24 cellular contexts compared by ENCODE assay signal in genomic region chr22:47093720-47094119, GRCh38.
DNase-seq lines count a peak whose midpoint lies in the region; ATAC-seq, FAIRE-seq and TF ChIP-seq lines count a peak whose summit lies in the region.
"Had no signal": no experiment of that assay in that cellular context is flagged by ENCODE, and none has a peak within 500 bp of the region (broad histone marks: within the 10 kb centered on the region; RNA-seq: fewer than 3 reads in every experiment).

No MANE protein-coding gene starts in this region.

- ATAC-seq in HepG2, result no peak
- ATAC-seq in right lobe of liver, result no peak
- no peak for ATAC-seq in stimulated activated effector memory CD8-positive, alpha-beta T cell treated with anti-CD3 and anti-CD28 coated beads, Interleukin-12 subunit alpha, Interleukin-12 subunit beta, amount 100 ng/mL, for 72 hours
- no peak for ATAC-seq in GM21825 (IDR thresholded peaks at IDR 0.05; ENCODE audit: unreplicated experiment)
- ATAC-seq: A549 had no signal

- POLR2A ChIA-PET in HepG2 (lab: Yijun Ruan, JAX), result no interaction called here
- POLR2A ChIA-PET in activated CD4-positive, alpha-beta memory T cell treated with anti-CD3 and anti-CD28 coated beads for 36 hours (lab: Charles Lee), result no interaction called here

- H4K20me1 ChIP-seq in HepG2 (ENCODE audit: insufficient read depth, low read length) (no peaks in the 10 kb centered on the region), astrocyte (ENCODE audit: insufficient read depth, low read length) (peaks cover 11% of the 10 kb centered on the region)

- no peak overlapping the region for H3K4me3 Mint-ChIP-seq in astrocyte (ENCODE audit: unreplicated experiment)
- H3K4me3 Mint-ChIP-seq in stimulated activated effector memory CD8-positive, alpha-beta T cell treated with anti-CD3 and anti-CD28 coated beads, Interleukin-12 subunit alpha, Interleukin-12 subunit beta, amount 100 ng/mL, for 72 hours, result no peak overlapping the region
- no peak overlapping the region for H3K4me3 Mint-ChIP-seq in activated CD4-positive, alpha-beta memory T cell treated with anti-CD3 and anti-CD28 coated beads for 36 hours
- no peak overlapping the region for H3K4me3 Mint-ChIP-seq in activated T-helper 2 cell treated with anti-CD3 and anti-CD28 coated beads, Interferon-gamma antibody, Interleukin-2, Interleukin-4, amounts not matched to agents 10 μg/mL and 5 μg/mL and 100 μg/mL, durations not matched to agents 14 hours and 24 hours and 36 hours (ENCODE audit: low read depth)
- H3K4me3 Mint-ChIP-seq: CD14-positive monocyte; CD4-positive, alpha-beta T cell; CD8-positive, alpha-beta memory T cell had no signal

- H3K9me3 Mint-ChIP-seq in astrocyte (ENCODE audit: unreplicated experiment), result peaks cover 19% of the 10 kb centered on the region
- no peaks in the 10 kb centered on the region for H3K9me3 Mint-ChIP-seq in stimulated activated effector memory CD8-positive, alpha-beta T cell treated with anti-CD3 and anti-CD28 coated beads, Interleukin-12 subunit alpha, Interleukin-12 subunit beta, amount 100 ng/mL, for 72 hours
- H3K9me3 Mint-ChIP-seq in activated CD4-positive, alpha-beta memory T cell treated with anti-CD3 and anti-CD28 coated beads for 36 hours, result peaks cover 26% of the 10 kb centered on the region
- H3K9me3 Mint-ChIP-seq in activated T-helper 2 cell treated with anti-CD3 and anti-CD28 coated beads, Interferon-gamma antibody, Interleukin-2, Interleukin-4, amounts not matched to agents 10 μg/mL and 5 μg/mL and 100 μg/mL, durations not matched to agents 14 hours and 24 hours and 36 hours, result peaks cover 24% of the 10 kb centered on the region
- H3K9me3 Mint-ChIP-seq: CD4-positive, alpha-beta T cell had no signal

- TF ChIP-seq CTCF in HepG2 (CRISPR knock-in tag; IDR thresholded peaks at IDR 0.05), result no peak
- no peak for TF ChIP-seq CTCF in right lobe of liver (IDR thresholded peaks at IDR 0.05)
- no peak for TF ChIP-seq CTCF in astrocyte (IDR thresholded peaks at IDR 0.05; ENCODE audit: insufficient read depth, low read depth, low read length)

- TF ChIP-seq RAD21 in HepG2 (CRISPR knock-in tag; IDR thresholded peaks at IDR 0.05), result no peak

- H3K36me3 Mint-ChIP-seq in astrocyte (ENCODE audit: low read depth, unreplicated experiment), result peaks cover 11% of the 10 kb centered on the region
- peaks cover 24% of the 10 kb centered on the region for H3K36me3 Mint-ChIP-seq in stimulated activated effector memory CD8-positive, alpha-beta T cell treated with anti-CD3 and anti-CD28 coated beads, Interleukin-12 subunit alpha, Interleukin-12 subunit beta, amount 100 ng/mL, for 72 hours
- peaks cover 21% of the 10 kb centered on the region for H3K36me3 Mint-ChIP-seq in activated CD4-positive, alpha-beta memory T cell treated with anti-CD3 and anti-CD28 coated beads for 36 hours
- peaks cover 18% of the 10 kb centered on the region for H3K36me3 Mint-ChIP-seq in activated T-helper 2 cell treated with anti-CD3 and anti-CD28 coated beads, Interferon-gamma antibody, Interleukin-2, Interleukin-4, amounts not matched to agents 10 μg/mL and 5 μg/mL and 100 μg/mL, durations not matched to agents 14 hours and 24 hours and 36 hours (ENCODE audit: low read depth)

- no peak for FAIRE-seq in HepG2 (lab: Jason Lieb, UNC)
- no peak for FAIRE-seq in astrocyte (lab: Jason Lieb, UNC)
- FAIRE-seq: A549, D721Med, GM12891, H54 had no signal

- WGBS in HepG2 (ENCODE audit: low lambda C conversion rate), result 97% methylated on average over 4 of the region's 4 CpGs
- 95% methylated on average over 4 of the region's 4 CpGs for WGBS in right lobe of liver (ENCODE audit: insufficient coverage, low coverage, low lambda C conversion rate, missing lambda C conversion rate)

- CTCF ChIA-PET in HepG2 (lab: Yijun Ruan, JAX; ENCODE audit: low intra/inter-chr PET ratio, low total read pairs), result no interaction called here
- CTCF ChIA-PET in activated CD4-positive, alpha-beta memory T cell treated with anti-CD3 and anti-CD28 coated beads for 36 hours (lab: Charles Lee), result no interaction called here

- H3K9me3 ChIP-seq in HepG2 (ENCODE audit: low read length), result peaks cover 21% of the 10 kb centered on the region
- no peaks in the 10 kb centered on the region for H3K9me3 ChIP-seq in right lobe of liver
- peaks cover 4% of the 10 kb centered on the region for H3K9me3 ChIP-seq in astrocyte (ENCODE audit: insufficient read depth, low read depth, low read length)
- H3K9me3 ChIP-seq: A549 had no signal

- in situ Hi-C loops in HepG2 (cut with HindIII; ENCODE audit: extremely low pct_ligation_motif_present, low pct_unique_long_range_greater_than_20kb), result no loop called here

- BruUV-seq in HepG2 (replicated peaks; lab: Mats Ljungman, UMichigan), result no TSS peak

- H3K4me3 ChIP-seq in HepG2 (replicated peaks in 1 of 3; ENCODE audit: insufficient read depth in 1 of 3, low read depth in 2 of 3, low read length in 3 of 3) (no peak overlapping the region), right lobe of liver (no peak overlapping the region), astrocyte (ENCODE audit: insufficient read depth, low read depth, low read length) (no peak overlapping the region)
- H3K4me3 ChIP-seq: A549; BLaER1 treated with 17β-estradiol and CSF1 and Interleukin-3, amounts not matched to agents 10 nM and 100 nM; HAP-1 had no signal

- H3K79me2 ChIP-seq in HepG2 (ENCODE audit: insufficient read depth, low read length) (no peaks in the 10 kb centered on the region), astrocyte (ENCODE audit: insufficient read depth, low read length) (peaks cover 4% of the 10 kb centered on the region)

- H3K4me1 Mint-ChIP-seq in astrocyte (ENCODE audit: low read depth, unreplicated experiment), result peaks cover 39% of the 10 kb centered on the region
- peaks cover 75% of the 10 kb centered on the region for H3K4me1 Mint-ChIP-seq in stimulated activated effector memory CD8-positive, alpha-beta T cell treated with anti-CD3 and anti-CD28 coated beads, Interleukin-12 subunit alpha, Interleukin-12 subunit beta, amount 100 ng/mL, for 72 hours
- peaks cover 49% of the 10 kb centered on the region for H3K4me1 Mint-ChIP-seq in activated CD4-positive, alpha-beta memory T cell treated with anti-CD3 and anti-CD28 coated beads for 36 hours (ENCODE audit: low read depth)
- H3K4me1 Mint-ChIP-seq in activated T-helper 2 cell treated with anti-CD3 and anti-CD28 coated beads, Interferon-gamma antibody, Interleukin-2, Interleukin-4, amounts not matched to agents 10 μg/mL and 5 μg/mL and 100 μg/mL, durations not matched to agents 14 hours and 24 hours and 36 hours (ENCODE audit: low read depth), result peaks cover 13% of the 10 kb centered on the region

- intact Hi-C loops in HepG2 (cut with micrococcal nuclease; ENCODE audit: unreplicated experiment), result no loop called here
- intact Hi-C loops in right lobe of liver (cut with DNase I), result no loop called here
- intact Hi-C loops in activated CD4-positive, alpha-beta memory T cell treated with anti-CD3 and anti-CD28 coated beads for 36 hours (cut with micrococcal nuclease), result loop anchor here (10.0 kb wide), 1 partner anchor 89 kb away; no protein-coding TSS in a partner anchor
- intact Hi-C loops in activated T-helper 2 cell treated with anti-CD3 and anti-CD28 coated beads, Interferon-gamma antibody, Interleukin-2, Interleukin-4, amounts not matched to agents 10 μg/mL and 5 μg/mL and 100 μg/mL, durations not matched to agents 14 hours and 24 hours and 36 hours (cut with micrococcal nuclease), result no loop called here

- H3K27ac Mint-ChIP-seq in astrocyte (ENCODE audit: unreplicated experiment), result peak overlapping the region; percentile 75
- H3K27ac Mint-ChIP-seq in stimulated activated effector memory CD8-positive, alpha-beta T cell treated with anti-CD3 and anti-CD28 coated beads, Interleukin-12 subunit alpha, Interleukin-12 subunit beta, amount 100 ng/mL, for 72 hours, result peak overlapping the region; percentile 56
- H3K27ac Mint-ChIP-seq in activated CD4-positive, alpha-beta memory T cell treated with anti-CD3 and anti-CD28 coated beads for 36 hours, result no peak overlapping the region
- no peak overlapping the region for H3K27ac Mint-ChIP-seq in activated T-helper 2 cell treated with anti-CD3 and anti-CD28 coated beads, Interferon-gamma antibody, Interleukin-2, Interleukin-4, amounts not matched to agents 10 μg/mL and 5 μg/mL and 100 μg/mL, durations not matched to agents 14 hours and 24 hours and 36 hours
- H3K27ac Mint-ChIP-seq: CD14-positive monocyte; CD4-positive, alpha-beta T cell had no signal

- no peak overlapping the region for H3K4me2 ChIP-seq in HepG2 (ENCODE audit: low read depth, low read length)
- H3K4me2 ChIP-seq in astrocyte (ENCODE audit: low read length), result no peak overlapping the region
- H3K4me2 ChIP-seq: A549; BLaER1 treated with 17β-estradiol and CSF1 and Interleukin-3, amounts not matched to agents 10 nM and 100 nM had no signal

- TF ChIP-seq POLR2A in HepG2 (IDR thresholded peaks at IDR 0.05; ENCODE audit: insufficient read depth in 1 of 2, low read depth in 2 of 2, low read length in 2 of 2), result no peak
- TF ChIP-seq POLR2A in right lobe of liver (IDR thresholded peaks at IDR 0.05), result no peak

- no peak for DNase-seq in HepG2 (ENCODE audit: low spot score)
- DNase-seq in right lobe of liver, result no peak
- DNase-seq in astrocyte (ENCODE audit: low read depth), result no peak
- no peak for DNase-seq in stimulated activated effector memory CD8-positive, alpha-beta T cell treated with anti-CD3 and anti-CD28 coated beads, Interleukin-12 subunit alpha, Interleukin-12 subunit beta, amount 100 ng/mL, for 72 hours (ENCODE audit: low spot score in 2 of 2)
- no peak for DNase-seq in activated CD4-positive, alpha-beta memory T cell treated with anti-CD3 and anti-CD28 coated beads for 36 hours
- DNase-seq in activated T-helper 2 cell treated with anti-CD3 and anti-CD28 coated beads, Interferon-gamma antibody, Interleukin-2, Interleukin-4, amounts not matched to agents 10 μg/mL and 5 μg/mL and 100 μg/mL, durations not matched to agents 14 hours and 24 hours and 36 hours (ENCODE audit: low spot score), result no peak
- DNase-seq: 8988T; ACHN; AML-193; BE2C; CD4-positive, alpha-beta T cell; CD8-positive, alpha-beta memory T cell; DMS 273 treated with DMSO at 0.1 percent for 48 hours; DMS79 treated with DMSO at 0.1 percent for 48 hours; GF-D8; GOT3 had no signal

- H3K9ac ChIP-seq in HepG2 (ENCODE audit: insufficient read depth, low read depth, low read length), result no peak overlapping the region
- H3K9ac ChIP-seq in astrocyte (ENCODE audit: low read length), result no peak overlapping the region
- H3K9ac ChIP-seq: BLaER1 treated with 17β-estradiol and CSF1 and Interleukin-3, amounts not matched to agents 10 nM and 100 nM had no signal

- H3K36me3 ChIP-seq in HepG2 (replicated peaks in 1 of 2; ENCODE audit: control insufficient read depth in 1 of 2, insufficient read depth in 2 of 2, low read length in 2 of 2) (peaks cover 0 to 2% of the 10 kb centered on the region in 2 experiments; a peak in 1 of 5 replicates), right lobe of liver (no peaks in the 10 kb centered on the region), astrocyte (ENCODE audit: insufficient read depth, low read length) (no peaks in the 10 kb centered on the region)
- H3K36me3 ChIP-seq: BE2C, HAP-1 had no signal

- H3K27ac ChIP-seq in HepG2 (ENCODE audit: extremely low read length, insufficient read depth, low read length) (no peak overlapping the region), right lobe of liver (no peak overlapping the region), astrocyte (ENCODE audit: low read depth, low read length) (no peak overlapping the region)
- H3K27ac ChIP-seq: A549; BLaER1 treated with 17β-estradiol and CSF1 and Interleukin-3, amounts not matched to agents 10 nM and 100 nM had no signal

- TF ChIP-seq EP300 in HepG2 (IDR thresholded peaks at IDR 0.05; ENCODE audit: low read depth in 2 of 2, low read length in 2 of 2), result no peak
- TF ChIP-seq EP300 in HepG2 (CRISPR knock-in tag; IDR thresholded peaks at IDR 0.05; ENCODE audit: borderline replicate concordance), result no peak

- no peak overlapping the region for H2AFZ ChIP-seq in HepG2 (ENCODE audit: low read length)
- no peak overlapping the region for H2AFZ ChIP-seq in astrocyte (ENCODE audit: low read depth, low read length)

- H3K27me3 ChIP-seq in HepG2 (ENCODE audit: control insufficient read depth in 1 of 2, insufficient read depth in 2 of 2, low read length in 2 of 2) (no peaks in the 10 kb centered on the region), right lobe of liver (no peaks in the 10 kb centered on the region), astrocyte (ENCODE audit: insufficient read depth, low read length) (no peaks in the 10 kb centered on the region)
- H3K27me3 ChIP-seq: BE2C; BLaER1 treated with 17β-estradiol and CSF1 and Interleukin-3, amounts not matched to agents 10 nM and 100 nM had no signal

- no peaks in the 10 kb centered on the region for H3K4me1 ChIP-seq in HepG2 (ENCODE audit: insufficient read depth, low read length)
- H3K4me1 ChIP-seq in right lobe of liver, result no peaks in the 10 kb centered on the region
- H3K4me1 ChIP-seq in astrocyte (ENCODE audit: insufficient read depth, low read length), result peaks cover 27% of the 10 kb centered on the region
- H3K4me1 ChIP-seq: A549; BLaER1 treated with 17β-estradiol and CSF1 and Interleukin-3, amounts not matched to agents 10 nM and 100 nM; HAP-1 had no signal

- no peaks in the 10 kb centered on the region for H3K27me3 Mint-ChIP-seq in astrocyte (ENCODE audit: low read depth, unreplicated experiment)
- no peaks in the 10 kb centered on the region for H3K27me3 Mint-ChIP-seq in activated CD4-positive, alpha-beta memory T cell treated with anti-CD3 and anti-CD28 coated beads for 36 hours
- no peaks in the 10 kb centered on the region for H3K27me3 Mint-ChIP-seq in activated T-helper 2 cell treated with anti-CD3 and anti-CD28 coated beads, Interferon-gamma antibody, Interleukin-2, Interleukin-4, amounts not matched to agents 10 μg/mL and 5 μg/mL and 100 μg/mL, durations not matched to agents 14 hours and 24 hours and 36 hours (ENCODE audit: low read depth)
- H3K27me3 Mint-ChIP-seq: CD4-positive, alpha-beta T cell had no signal

Comparison
In these comparisons a context has a peak if more than half of its experiments do, and no peak if none do; other contexts are left out.
1. H3K27ac Mint-ChIP-seq: peak in astrocyte (single experiment) and stimulated activated effector memory CD8-positive, alpha-beta T cell treated with anti-CD3 and anti-CD28 coated beads, Interleukin-12 subunit alpha, Interleukin-12 subunit beta, amount 100 ng/mL, for 72 hours (single experiment); none in activated CD4-positive, alpha-beta memory T cell treated with anti-CD3 and anti-CD28 coated beads for 36 hours (single experiment) and activated T-helper 2 cell treated with anti-CD3 and anti-CD28 coated beads, Interferon-gamma antibody, Interleukin-2, Interleukin-4, amounts not matched to agents 10 μg/mL and 5 μg/mL and 100 μg/mL, durations not matched to agents 14 hours and 24 hours and 36 hours (single experiment).